In genomic region chr9:113545068-113545467, GRCh38 we compare ENCODE assay signal across 23 cellular contexts.
DNase-seq lines count a peak whose midpoint lies in the region; ATAC-seq, FAIRE-seq and TF ChIP-seq lines count a peak whose summit lies in the region.
"Had no signal": no experiment of that assay in that cellular context is flagged by ENCODE, and none has a peak within 500 bp of the region (broad histone marks: within the 10 kb centered on the region; RNA-seq: fewer than 3 reads in every experiment).

No MANE protein-coding gene starts in this region.

- H3K27ac Mint-ChIP-seq in CD14-positive monocyte (no peak overlapping the region), natural killer cell (peak overlapping the region; percentile 90 to 98)
- peak overlapping the region; percentile 41 for H3K27ac Mint-ChIP-seq in CD8-positive, alpha-beta T cell
- no peak overlapping the region for H3K27ac Mint-ChIP-seq in activated T-helper 2 cell treated with anti-CD3 and anti-CD28 coated beads, Interferon-gamma antibody, Interleukin-2, Interleukin-4, amounts not matched to agents 10 μg/mL and 5 μg/mL and 100 μg/mL, durations not matched to agents 14 hours and 24 hours and 36 hours
- H3K27ac Mint-ChIP-seq: activated naive CD8-positive, alpha-beta T cell treated with anti-CD3 and anti-CD28 coated beads, Interleukin-2, amount 50 U/mL, for 24 hours; activated T-helper 1 cell treated with anti-CD3 and anti-CD28 coated beads, Interleukin-12 subunit alpha, Interleukin-12 subunit beta, Interleukin-2, Interleukin-4 antibody, amounts not matched to agents 30 ng/mL and 10 ng/mL and 1 ng/mL, durations not matched to agents 14 hours and 24 hours and 36 hours; stimulated activated naive CD8-positive, alpha-beta T cell treated with anti-CD3 and anti-CD28 coated beads, Interleukin-15, Interleukin-2, amounts not matched to agents 100 ng/mL and 50 ng/mL, for 24 hours had no signal

- no peaks in the 10 kb centered on the region for H3K9me3 ChIP-seq in CD8-positive, alpha-beta T cell (ENCODE audit: low read length)
- H3K9me3 ChIP-seq in kidney (ENCODE audit: control insufficient read depth in 1 of 2, low read length in 2 of 2): no peaks in the 10 kb centered on the region
- H3K9me3 ChIP-seq: transverse colon had no signal

- POLR2A ChIA-PET in CD8-positive, alpha-beta T cell (lab: Charles Lee): interaction anchor here (0.6 to 1.2 kb wide), 2 partner anchors 10 to 28 kb away, joined by 3 read pairs; no protein-coding TSS in a partner anchor

- no peaks in the 10 kb centered on the region for H3K36me3 Mint-ChIP-seq in CD14-positive monocyte
- H3K36me3 Mint-ChIP-seq in CD8-positive, alpha-beta T cell: peaks cover 83% of the 10 kb centered on the region
- peaks cover 8% of the 10 kb centered on the region for H3K36me3 Mint-ChIP-seq in natural killer cell
- peaks cover 47% of the 10 kb centered on the region for H3K36me3 Mint-ChIP-seq in activated T-helper 2 cell treated with anti-CD3 and anti-CD28 coated beads, Interferon-gamma antibody, Interleukin-2, Interleukin-4, amounts not matched to agents 10 μg/mL and 5 μg/mL and 100 μg/mL, durations not matched to agents 14 hours and 24 hours and 36 hours (ENCODE audit: low read depth)
- H3K36me3 Mint-ChIP-seq: naive B cell had no signal

- DNase-seq in CD14-positive monocyte (ENCODE audit: low spot score) (peak; percentile 41), coronary artery (ENCODE audit: low spot score) (peak; percentile 36), natural killer cell (no peak), kidney (no peak), medulla oblongata (ENCODE audit: extremely low spot score) (no peak)
- no peak for DNase-seq in CD8-positive, alpha-beta T cell
- DNase-seq in activated T-helper 2 cell treated with anti-CD3 and anti-CD28 coated beads, Interferon-gamma antibody, Interleukin-2, Interleukin-4, amounts not matched to agents 10 μg/mL and 5 μg/mL and 100 μg/mL, durations not matched to agents 14 hours and 24 hours and 36 hours (ENCODE audit: low spot score): no peak
- DNase-seq: activated CD4-positive, alpha-beta T cell treated with anti-CD3 and anti-CD28 coated beads, Interleukin-2, amount 50 U/mL, for 4 hours; activated naive CD8-positive, alpha-beta T cell treated with anti-CD3 and anti-CD28 coated beads, Interleukin-2, amount 50 U/mL, for 24 hours; cortex of kidney; kidney glomerular epithelial cell; naive B cell; NCI-H1092 treated with DMSO at 0.1 percent for 48 hours; NCI-H187 treated with DMSO at 0.1 percent for 48 hours; NCI-H69; T-helper 9 cell; transverse colon had no signal

- ATAC-seq in CD8-positive, alpha-beta T cell: no peak
- no peak for ATAC-seq in natural killer cell
- no peak for ATAC-seq in HG03097 (IDR thresholded peaks at IDR 0.05; ENCODE audit: low FRiP score, unreplicated experiment)
- ATAC-seq: activated naive CD8-positive, alpha-beta T cell treated with anti-CD3 and anti-CD28 coated beads, Interleukin-2, amount 50 U/mL, for 24 hours had no signal

- H3K4me3 Mint-ChIP-seq in CD14-positive monocyte (no peak overlapping the region), natural killer cell (no peak overlapping the region)
- no peak overlapping the region for H3K4me3 Mint-ChIP-seq in CD8-positive, alpha-beta T cell
- H3K4me3 Mint-ChIP-seq in activated T-helper 2 cell treated with anti-CD3 and anti-CD28 coated beads, Interferon-gamma antibody, Interleukin-2, Interleukin-4, amounts not matched to agents 10 μg/mL and 5 μg/mL and 100 μg/mL, durations not matched to agents 14 hours and 24 hours and 36 hours (ENCODE audit: low read depth): no peak overlapping the region
- H3K4me3 Mint-ChIP-seq: activated naive CD8-positive, alpha-beta T cell treated with anti-CD3 and anti-CD28 coated beads, Interleukin-2, amount 50 U/mL, for 24 hours; activated T-helper 1 cell treated with anti-CD3 and anti-CD28 coated beads, Interleukin-12 subunit alpha, Interleukin-12 subunit beta, Interleukin-2, Interleukin-4 antibody, amounts not matched to agents 30 ng/mL and 10 ng/mL and 1 ng/mL, durations not matched to agents 14 hours and 24 hours and 36 hours; naive B cell; stimulated activated naive CD8-positive, alpha-beta T cell treated with anti-CD3 and anti-CD28 coated beads, Interleukin-15, Interleukin-2, amounts not matched to agents 100 ng/mL and 50 ng/mL, for 24 hours had no signal

- TF ChIP-seq CTCF in CD14-positive monocyte (IDR thresholded peaks at IDR 0.05) (no peak), coronary artery (IDR thresholded peaks at IDR 0.05) (no peak), natural killer cell (IDR thresholded peaks at IDR 0.05) (no peak), kidney (IDR thresholded peaks at IDR 0.05; ENCODE audit: borderline replicate concordance, extremely low read depth, insufficient read depth) (no peak)
- TF ChIP-seq CTCF in CD8-positive, alpha-beta T cell (IDR thresholded peaks at IDR 0.05): no peak

- no peak overlapping the region for H3K27ac ChIP-seq in CD8-positive, alpha-beta T cell (ENCODE audit: low read depth, low read length)
- no peak overlapping the region for H3K27ac ChIP-seq in coronary artery
- H3K27ac ChIP-seq in kidney (ENCODE audit: low read depth in 2 of 2, low read length in 2 of 2): no peak overlapping the region
- H3K27ac ChIP-seq: C4-2B, RWPE1, transverse colon had no signal

- H3K4me1 ChIP-seq in CD8-positive, alpha-beta T cell (ENCODE audit: insufficient read depth, low read length): peaks cover 27% of the 10 kb centered on the region
- H3K4me1 ChIP-seq in kidney (ENCODE audit: control insufficient read depth in 1 of 2, insufficient read depth in 1 of 2, low read depth in 1 of 2, low read length in 2 of 2): peaks cover 20 to 36% of the 10 kb centered on the region in 2 donors

- no peak overlapping the region for H3K4me3 ChIP-seq in CD8-positive, alpha-beta T cell (ENCODE audit: low read depth, low read length)
- H3K4me3 ChIP-seq in coronary artery (no peak overlapping the region), kidney (ENCODE audit: low read length in 2 of 2) (no peak overlapping the region)
- H3K4me3 ChIP-seq: transverse colon had no signal

- H3K27me3 Mint-ChIP-seq in CD14-positive monocyte (ENCODE audit: low read depth in 3 of 3) (peaks cover 0 to 3% (median 0%) of the 10 kb centered on the region in 3 donors), natural killer cell (ENCODE audit: low read depth in 2 of 2) (no peaks in the 10 kb centered on the region)
- no peaks in the 10 kb centered on the region for H3K27me3 Mint-ChIP-seq in CD8-positive, alpha-beta T cell (ENCODE audit: low read depth)
- no peaks in the 10 kb centered on the region for H3K27me3 Mint-ChIP-seq in activated T-helper 2 cell treated with anti-CD3 and anti-CD28 coated beads, Interferon-gamma antibody, Interleukin-2, Interleukin-4, amounts not matched to agents 10 μg/mL and 5 μg/mL and 100 μg/mL, durations not matched to agents 14 hours and 24 hours and 36 hours (ENCODE audit: low read depth)
- H3K27me3 Mint-ChIP-seq: activated naive CD8-positive, alpha-beta T cell treated with anti-CD3 and anti-CD28 coated beads, Interleukin-2, amount 50 U/mL, for 24 hours; naive B cell; stimulated activated naive CD8-positive, alpha-beta T cell treated with anti-CD3 and anti-CD28 coated beads, Interleukin-15, Interleukin-2, amounts not matched to agents 100 ng/mL and 50 ng/mL, for 24 hours had no signal

- no peak for FAIRE-seq in kidney (lab: Jason Lieb, UNC)
- FAIRE-seq: endometrium had no signal

- H3K9me3 Mint-ChIP-seq in CD14-positive monocyte (no peaks in the 10 kb centered on the region), natural killer cell (no peaks in the 10 kb centered on the region)
- no peaks in the 10 kb centered on the region for H3K9me3 Mint-ChIP-seq in CD8-positive, alpha-beta T cell
- H3K9me3 Mint-ChIP-seq in activated T-helper 2 cell treated with anti-CD3 and anti-CD28 coated beads, Interferon-gamma antibody, Interleukin-2, Interleukin-4, amounts not matched to agents 10 μg/mL and 5 μg/mL and 100 μg/mL, durations not matched to agents 14 hours and 24 hours and 36 hours: no peaks in the 10 kb centered on the region
- H3K9me3 Mint-ChIP-seq: activated naive CD8-positive, alpha-beta T cell treated with anti-CD3 and anti-CD28 coated beads, Interleukin-2, amount 50 U/mL, for 24 hours; activated T-helper 1 cell treated with anti-CD3 and anti-CD28 coated beads, Interleukin-12 subunit alpha, Interleukin-12 subunit beta, Interleukin-2, Interleukin-4 antibody, amounts not matched to agents 30 ng/mL and 10 ng/mL and 1 ng/mL, durations not matched to agents 14 hours and 24 hours and 36 hours; naive B cell; stimulated activated naive CD8-positive, alpha-beta T cell treated with anti-CD3 and anti-CD28 coated beads, Interleukin-15, Interleukin-2, amounts not matched to agents 100 ng/mL and 50 ng/mL, for 24 hours had no signal

- H3K36me3 ChIP-seq in CD8-positive, alpha-beta T cell (ENCODE audit: insufficient read depth, low read length): peaks cover 12% of the 10 kb centered on the region
- peaks cover 6 to 9% of the 10 kb centered on the region in 2 donors for H3K36me3 ChIP-seq in kidney (ENCODE audit: control insufficient read depth in 1 of 2, insufficient read depth in 2 of 2, low read length in 2 of 2)

- intact Hi-C loops in CD14-positive monocyte (cut with micrococcal nuclease) (loop anchor here in 1 of 2 donors (5.0 kb wide), 1 partner anchor 73 kb away; no protein-coding TSS in a partner anchor), natural killer cell (cut with micrococcal nuclease) (no loop called here), kidney (cut with DNase I) (no loop called here)
- intact Hi-C loops in CD8-positive, alpha-beta T cell (cut with DNase I, micrococcal nuclease): loop anchor here in 1 of 2 experiments (5.0 kb wide), 1 partner anchor 37 kb away; no protein-coding TSS in a partner anchor
- intact Hi-C loops in activated T-helper 2 cell treated with anti-CD3 and anti-CD28 coated beads, Interferon-gamma antibody, Interleukin-2, Interleukin-4, amounts not matched to agents 10 μg/mL and 5 μg/mL and 100 μg/mL, durations not matched to agents 14 hours and 24 hours and 36 hours (cut with micrococcal nuclease): no loop called here

- H3K4me1 Mint-ChIP-seq in CD14-positive monocyte (peaks cover 35% of the 10 kb centered on the region), natural killer cell (peaks cover 96% of the 10 kb centered on the region in 2 donors)
- peaks cover 74% of the 10 kb centered on the region for H3K4me1 Mint-ChIP-seq in CD8-positive, alpha-beta T cell (ENCODE audit: low read depth)
- peaks cover 22% of the 10 kb centered on the region for H3K4me1 Mint-ChIP-seq in activated T-helper 2 cell treated with anti-CD3 and anti-CD28 coated beads, Interferon-gamma antibody, Interleukin-2, Interleukin-4, amounts not matched to agents 10 μg/mL and 5 μg/mL and 100 μg/mL, durations not matched to agents 14 hours and 24 hours and 36 hours (ENCODE audit: low read depth)

- no peak overlapping the region for H3K9ac ChIP-seq in kidney (ENCODE audit: low read length in 2 of 2)

- H3K27me3 ChIP-seq in CD8-positive, alpha-beta T cell (ENCODE audit: insufficient read depth, low read length): no peaks in the 10 kb centered on the region
- H3K27me3 ChIP-seq: transverse colon had no signal

- CTCF ChIA-PET in CD8-positive, alpha-beta T cell (lab: Charles Lee): interaction anchor here (1.0 to 2.5 kb wide), 4 partner anchors 14 to 110 kb away, joined by 3 to 10 read pairs (median 4); no protein-coding TSS in a partner anchor

Comparison
In these comparisons a context has a peak if more than half of its experiments do, and no peak if none do; other contexts are left out.
1. DNase-seq: peak in CD14-positive monocyte (single experiment) and coronary artery (single experiment); none in CD8-positive, alpha-beta T cell (0 of 7), natural killer cell (single experiment), kidney (single experiment), medulla oblongata (single experiment) and activated T-helper 2 cell treated with anti-CD3 and anti-CD28 coated beads, Interferon-gamma antibody, Interleukin-2, Interleukin-4, amounts not matched to agents 10 μg/mL and 5 μg/mL and 100 μg/mL, durations not matched to agents 14 hours and 24 hours and 36 hours (single experiment).
2. H3K27ac Mint-ChIP-seq: peak in CD8-positive, alpha-beta T cell (single experiment) and natural killer cell (2 of 2); none in CD14-positive monocyte (0 of 7) and activated T-helper 2 cell treated with anti-CD3 and anti-CD28 coated beads, Interferon-gamma antibody, Interleukin-2, Interleukin-4, amounts not matched to agents 10 μg/mL and 5 μg/mL and 100 μg/mL, durations not matched to agents 14 hours and 24 hours and 36 hours (single experiment).